In genomic region chr14:90198541-90198940, GRCh38 we compare ENCODE assay signal across 25 cellular contexts.
"Had no signal": no experiment of that assay in that cellular context is flagged by ENCODE, and none has a peak within 500 bp of the region (broad histone marks: within the 10 kb centered on the region; RNA-seq: fewer than 3 reads in every experiment).

No MANE protein-coding gene starts in this region.

- H3K36me3 ChIP-seq: colonic mucosa, esophagus squamous epithelium, gastrocnemius medialis, heart left ventricle, left ventricle myocardium inferior, lower lobe of right lung had no signal

- H3K27me3 ChIP-seq: colonic mucosa had no signal

- H3K9me3 ChIP-seq: colonic mucosa, esophagus squamous epithelium, gastrocnemius medialis, lower lobe of right lung, mucosa of descending colon had no signal

- DNase-seq: colonic mucosa; cortex of kidney; effector CD8-positive, alpha-beta T cell; effector memory CD8-positive, alpha-beta T cell; endodermal cell; erythroblast; esophagus squamous epithelium; foreskin fibroblast; foreskin melanocyte; gastrocnemius medialis; heart left ventricle; hypothalamus; immature natural killer cell; islet precursor cell; kidney; kidney glomerular epithelial cell; left colon; left ventricle myocardium inferior; lower lobe of right lung; mesenchymal stem cell; mucosa of descending colon had no signal

- H3K4me1 ChIP-seq: colonic mucosa, esophagus squamous epithelium, gastrocnemius medialis, heart left ventricle, left ventricle myocardium inferior, lower lobe of right lung had no signal

- H3K4me3 ChIP-seq: colonic mucosa, esophagus squamous epithelium, gastrocnemius medialis, heart left ventricle, hepatocyte, left ventricle myocardium inferior, lower lobe of right lung, mucosa of descending colon had no signal

- H3K27ac ChIP-seq: colonic mucosa, epithelial cell of prostate, esophagus squamous epithelium, gastrocnemius medialis, heart left ventricle, hepatocyte, left ventricle myocardium inferior, lower lobe of right lung had no signal

- ATAC-seq: effector memory CD8-positive, alpha-beta T cell; esophagus mucosa; gastrocnemius medialis; heart left ventricle; left colon; left lobe of liver; lower lobe of right lung; mucosa of descending colon had no signal
